In the genomic region with DNA sequence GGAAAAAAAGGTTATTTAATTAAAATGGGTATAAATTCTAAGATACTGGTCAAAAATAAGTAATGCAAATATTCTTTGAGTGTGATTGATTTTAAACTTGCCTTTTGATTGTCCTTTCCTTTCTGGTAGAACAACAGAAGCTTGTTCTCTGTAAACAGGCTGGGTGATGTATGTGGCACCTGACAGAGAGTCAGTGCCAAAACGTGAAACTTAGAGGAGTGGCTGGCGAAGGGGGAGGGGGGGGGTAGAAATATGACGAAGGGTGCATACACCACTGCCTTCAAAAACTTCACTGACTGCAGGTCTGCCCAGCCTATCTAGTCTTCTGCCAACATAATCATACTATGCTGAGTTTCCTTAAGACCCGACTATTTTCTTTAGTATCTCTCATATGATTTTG, we compare ENCODE assay signal across 24 cellular contexts.
"Had no signal": no experiment of that assay in that cellular context is flagged by ENCODE, and none has a peak within 500 bp of the region (broad histone marks: within the 10 kb centered on the region; RNA-seq: fewer than 3 reads in every experiment).

No MANE protein-coding gene starts in this region.

- H3K27me3 ChIP-seq: SJSA1 had no signal

- H3K4me3 Mint-ChIP-seq: activated CD4-positive, alpha-beta memory T cell treated with anti-CD3 and anti-CD28 coated beads, Interleukin-2, amount 10 ng/mL, durations not matched to agents 7 days and 5 days; activated naive CD4-positive, alpha-beta T cell treated with anti-CD3 and anti-CD28 coated beads, Interleukin-2, amount 10 ng/mL, durations not matched to agents 7 days and 5 days; activated naive CD8-positive, alpha-beta T cell treated with anti-CD3 and anti-CD28 coated beads for 36 hours; activated T-helper 17 cell treated with anti-CD3 and anti-CD28 coated beads, Interleukin-2, amount 50 U/mL, for 72 hours; IgD-negative memory B cell; T-cell had no signal

- H3K4me1 Mint-ChIP-seq: activated CD4-positive, alpha-beta memory T cell treated with anti-CD3 and anti-CD28 coated beads, Interleukin-2, amount 10 ng/mL, durations not matched to agents 7 days and 5 days; activated naive CD4-positive, alpha-beta T cell treated with anti-CD3 and anti-CD28 coated beads, Interleukin-2, amount 10 ng/mL, durations not matched to agents 7 days and 5 days; activated naive CD8-positive, alpha-beta T cell treated with anti-CD3 and anti-CD28 coated beads for 36 hours; activated T-helper 17 cell treated with anti-CD3 and anti-CD28 coated beads, Interleukin-2, amount 50 U/mL, for 72 hours; T-cell had no signal

- H3K36me3 Mint-ChIP-seq: activated naive CD4-positive, alpha-beta T cell treated with anti-CD3 and anti-CD28 coated beads, Interleukin-2, amount 10 ng/mL, durations not matched to agents 7 days and 5 days; activated naive CD8-positive, alpha-beta T cell treated with anti-CD3 and anti-CD28 coated beads for 36 hours; IgD-negative memory B cell; T-cell had no signal

- H3K27ac Mint-ChIP-seq: activated CD4-positive, alpha-beta memory T cell treated with anti-CD3 and anti-CD28 coated beads, Interleukin-2, amount 10 ng/mL, durations not matched to agents 7 days and 5 days; activated naive CD4-positive, alpha-beta T cell treated with anti-CD3 and anti-CD28 coated beads, Interleukin-2, amount 10 ng/mL, durations not matched to agents 7 days and 5 days; activated naive CD8-positive, alpha-beta T cell treated with anti-CD3 and anti-CD28 coated beads for 36 hours; activated T-helper 17 cell treated with anti-CD3 and anti-CD28 coated beads, Interleukin-2, amount 50 U/mL, for 72 hours; IgD-negative memory B cell; T-cell had no signal

- H3K4me3 ChIP-seq: SJSA1 had no signal

- H3K27me3 Mint-ChIP-seq: activated CD4-positive, alpha-beta memory T cell treated with anti-CD3 and anti-CD28 coated beads, Interleukin-2, amount 10 ng/mL, durations not matched to agents 7 days and 5 days; activated naive CD4-positive, alpha-beta T cell treated with anti-CD3 and anti-CD28 coated beads, Interleukin-2, amount 10 ng/mL, durations not matched to agents 7 days and 5 days; activated naive CD8-positive, alpha-beta T cell treated with anti-CD3 and anti-CD28 coated beads for 36 hours; activated T-helper 17 cell treated with anti-CD3 and anti-CD28 coated beads, Interleukin-2, amount 50 U/mL, for 72 hours; IgD-negative memory B cell; T-cell had no signal

- DNase-seq: activated CD4-positive, alpha-beta memory T cell treated with anti-CD3 and anti-CD28 coated beads, Interleukin-2, amount 10 ng/mL, durations not matched to agents 7 days and 5 days; activated CD4-positive, alpha-beta T cell treated with anti-CD3 and anti-CD28 coated beads, Interleukin-2, amount 50 U/mL, for 1 hour; activated CD4-positive, CD25-positive, alpha-beta regulatory T cell; activated gamma-delta T cell treated with Interleukin-2 at 50 U/mL for 16 hours; activated naive CD4-positive, alpha-beta T cell treated with anti-CD3 and anti-CD28 coated beads, Interleukin-2, amount 10 ng/mL, durations not matched to agents 7 days and 5 days; activated naive CD8-positive, alpha-beta T cell treated with anti-CD3 and anti-CD28 coated beads for 36 hours; activated T-cell treated with anti-CD3 and anti-CD28 coated beads for 4 hours; activated T-cell treated with anti-CD3 and anti-CD28 coated beads, Interleukin-2, amount 50 U/mL, for 48 hours; KG1; NCI-H1092 treated with DMSO at 0.1 percent for 48 hours; NCI-H1417 treated with DMSO at 0.1 percent for 48 hours; NCI-H1694; NCI-H2029; NCI-H2107; NCI-H510A treated with DMSO at 0.1 percent for 48 hours; OCI-M1; RPMI8226; SHP77; T-cell; T-helper 2 cell; T1000 had no signal

- H3K36me3 ChIP-seq: SJSA1 had no signal

- H3K4me1 ChIP-seq: SJSA1 had no signal

- H3K27ac ChIP-seq: SJSA1 had no signal
